In genomic region chr11:125494033-125494364, GRCh38 we compare ENCODE assay signal across 9 cellular contexts. TPM values are rescaled to one million over a fixed set of nuclear protein-coding genes. Genes with fewer than 3 reads are reported as not detected.
DNase-seq lines count a peak whose midpoint lies in the region; ATAC-seq, FAIRE-seq and TF ChIP-seq lines count a peak whose summit lies in the region.
"Had no signal": no experiment of that assay in that cellular context is flagged by ENCODE, and none has a peak within 500 bp of the region (broad histone marks: within the 10 kb centered on the region; RNA-seq: fewer than 3 reads in every experiment).

No MANE protein-coding gene starts in this region.

- peak overlapping the region; percentile 98 for H3K4me2 ChIP-seq in keratinocyte (ENCODE audit: control insufficient read depth, extremely low read depth, insufficient read depth, low read depth, low read length)
- H3K4me2 ChIP-seq in OCI-LY7 (ENCODE audit: low read length): no peak overlapping the region

- H3K9me1 ChIP-seq in keratinocyte (ENCODE audit: control insufficient read depth, extremely low read depth, insufficient read depth, low read length): no peaks in the 10 kb centered on the region

- no peaks in the 10 kb centered on the region for H4K20me1 ChIP-seq in keratinocyte (ENCODE audit: control insufficient read depth, extremely low read depth, insufficient read depth, low read length)
- no peaks in the 10 kb centered on the region for H4K20me1 ChIP-seq in OCI-LY7 (ENCODE audit: insufficient read depth, low read length)

- peaks cover 15% of the 10 kb centered on the region for H3K4me1 ChIP-seq in keratinocyte (ENCODE audit: control insufficient read depth, extremely low read depth, insufficient read depth, low read length)
- H3K4me1 ChIP-seq in OCI-LY7 (ENCODE audit: insufficient read depth, low read length, poor library complexity, severe bottlenecking): no peaks in the 10 kb centered on the region

- BruUV-seq in OCI-LY7 (replicated peaks; lab: Mats Ljungman, UMichigan): no TSS peak

- H3K36me3 ChIP-seq in keratinocyte (ENCODE audit: control insufficient read depth in 2 of 2, extremely low read depth in 1 of 2, insufficient read depth in 2 of 2, low read length in 2 of 2) (peaks cover 3 to 9% of the 10 kb centered on the region in 2 experiments), OCI-LY7 (ENCODE audit: insufficient read depth, low read length) (no peaks in the 10 kb centered on the region)

- peaks cover 62% of the 10 kb centered on the region for H3K79me2 ChIP-seq in keratinocyte (ENCODE audit: control insufficient read depth, insufficient read depth, low read length)
- H3K79me2 ChIP-seq in OCI-LY7 (ENCODE audit: insufficient read depth, low read depth, low read length): no peaks in the 10 kb centered on the region

- no peaks in the 10 kb centered on the region for H3K9me3 ChIP-seq in keratinocyte (ENCODE audit: control insufficient read depth, low read depth, low read length)
- no peaks in the 10 kb centered on the region for H3K9me3 ChIP-seq in OCI-LY7 (ENCODE audit: low read length)

- peaks cover 19% of the 10 kb centered on the region for H3K4me1 Mint-ChIP-seq in activated naive CD4-positive, alpha-beta T cell treated with anti-CD3 and anti-CD28 coated beads for 36 hours (ENCODE audit: low read depth)
- H3K4me1 Mint-ChIP-seq in central memory CD8-positive, alpha-beta T cell: peaks cover 27% of the 10 kb centered on the region

- no peaks in the 10 kb centered on the region for H3K9me2 ChIP-seq in OCI-LY7 (ENCODE audit: insufficient read depth, low read length)

- ATAC-seq in central memory CD8-positive, alpha-beta T cell (replicated peaks; ENCODE audit: extremely low read depth, poor library complexity, severe bottlenecking): no peak

- POLR2A ChIA-PET in OCI-LY7 (lab: Charles Lee): no interaction called here

- no peaks in the 10 kb centered on the region for H3K9me3 Mint-ChIP-seq in activated naive CD4-positive, alpha-beta T cell treated with anti-CD3 and anti-CD28 coated beads for 36 hours
- no peaks in the 10 kb centered on the region for H3K9me3 Mint-ChIP-seq in central memory CD8-positive, alpha-beta T cell

- H2AFZ ChIP-seq in keratinocyte (ENCODE audit: control insufficient read depth, low read length) (no peak overlapping the region), OCI-LY7 (ENCODE audit: low read length) (no peak overlapping the region)

- no peak for TF ChIP-seq CTCF in keratinocyte (optimal IDR thresholded peaks at IDR 0.05 in 1 of 3, IDR thresholded peaks at IDR 0.05 in 1 of 3, conservative IDR thresholded peaks at IDR 0.05 in 1 of 3; ENCODE audit: extremely low read depth in 1 of 3, insufficient read depth in 2 of 3, low read length in 3 of 3)
- no peak for TF ChIP-seq CTCF in OCI-LY7 (conservative IDR thresholded peaks at IDR 0.05; ENCODE audit: low read length)

- FAIRE-seq in keratinocyte (lab: Jason Lieb, UNC) (peak; percentile 65), GM19239 (lab: Jason Lieb, UNC) (no peak)

- H3K27ac ChIP-seq in keratinocyte (ENCODE audit: control insufficient read depth, insufficient read depth, low read length) (no peak overlapping the region), temporal lobe (ENCODE audit: low read depth, low read length) (peak overlapping the region; percentile 96), OCI-LY7 (ENCODE audit: low read depth, low read length, poor library complexity, severe bottlenecking) (no peak overlapping the region)

- H3K36me3 Mint-ChIP-seq in activated naive CD4-positive, alpha-beta T cell treated with anti-CD3 and anti-CD28 coated beads for 36 hours (ENCODE audit: low read depth): no peaks in the 10 kb centered on the region
- peaks cover 1% of the 10 kb centered on the region for H3K36me3 Mint-ChIP-seq in central memory CD8-positive, alpha-beta T cell (ENCODE audit: insufficient read depth)

- no peak for DNase-seq in activated naive CD4-positive, alpha-beta T cell treated with anti-CD3 and anti-CD28 coated beads for 36 hours
- no peak for DNase-seq in activated naive CD4-positive, alpha-beta T cell (lab: John Stamatoyannopoulos, UW)
- no peak for DNase-seq in central memory CD8-positive, alpha-beta T cell (ENCODE audit: low spot score in 2 of 2)
- DNase-seq in keratinocyte (ENCODE audit: low read depth, low spot score) (no peak), NOMO-1 (lab: John Stamatoyannopoulos, UW; ENCODE audit: unreplicated experiment in 2 of 2) (no peak), GM19239 (ENCODE audit: insufficient read length, low spot score) (no peak), OCI-LY7 (ENCODE audit: low spot score) (no peak)
- DNase-seq: NK-92 treated with Interleukin-12 subunit alpha and Interleukin-12 subunit beta, amount 100 ng/mL, for 24 hours had no signal

- dilution Hi-C loops in keratinocyte (cut with MboI; ENCODE audit: extremely low pct_ligation_motif_present, low sequenced_read_pairs): no loop called here

- H3K27ac Mint-ChIP-seq in activated naive CD4-positive, alpha-beta T cell treated with anti-CD3 and anti-CD28 coated beads for 36 hours: no peak overlapping the region
- H3K27ac Mint-ChIP-seq in central memory CD8-positive, alpha-beta T cell (ENCODE audit: low read depth): no peak overlapping the region

- intact Hi-C loops in activated naive CD4-positive, alpha-beta T cell treated with anti-CD3 and anti-CD28 coated beads for 36 hours (cut with micrococcal nuclease): no loop called here
- intact Hi-C loops in OCI-LY7 (cut with micrococcal nuclease; ENCODE audit: unreplicated experiment): no loop called here

- peak overlapping the region in 2 of 3 experiments; percentile 96 to 97 for H3K4me3 ChIP-seq in keratinocyte (ENCODE audit: control insufficient read depth in 2 of 3, extremely low read depth in 1 of 3, insufficient read depth in 2 of 3, low read depth in 1 of 3, low read length in 3 of 3)
- H3K4me3 ChIP-seq in OCI-LY7 (ENCODE audit: low read depth, low read length, poor library complexity, severe bottlenecking): no peak overlapping the region

- H3K9ac ChIP-seq in keratinocyte (ENCODE audit: control insufficient read depth, extremely low read depth, insufficient read depth, low read length): no peak overlapping the region

- peaks cover 44% of the 10 kb centered on the region for H3K27me3 Mint-ChIP-seq in activated naive CD4-positive, alpha-beta T cell treated with anti-CD3 and anti-CD28 coated beads for 36 hours (ENCODE audit: low read depth)
- peaks cover 61% of the 10 kb centered on the region for H3K27me3 Mint-ChIP-seq in central memory CD8-positive, alpha-beta T cell

- H3K4me3 Mint-ChIP-seq in activated naive CD4-positive, alpha-beta T cell treated with anti-CD3 and anti-CD28 coated beads for 36 hours: peak overlapping the region; percentile 6
- peak overlapping the region; percentile 86 for H3K4me3 Mint-ChIP-seq in central memory CD8-positive, alpha-beta T cell

- CTCF ChIA-PET in activated naive CD4-positive, alpha-beta T cell treated with anti-CD3 and anti-CD28 coated beads for 36 hours (lab: Charles Lee): no interaction called here
- CTCF ChIA-PET in OCI-LY7 (lab: Charles Lee; ENCODE audit: unreplicated experiment): no interaction called here

- H3K27me3 ChIP-seq in keratinocyte (ENCODE audit: control insufficient read depth, extremely low read depth, insufficient read depth, low read length): no peaks in the 10 kb centered on the region

RNA-seq across cellular contexts. Expression of gene FEZ1, which starts 2.1 kb away (rescaled TPM):
- total RNA-seq in activated naive CD4-positive, alpha-beta T cell treated with anti-CD3 and anti-CD28 coated beads for 36 hours: 1 to 10 TPM; 6.1 to 6.3 TPM
- polyA plus RNA-seq in keratinocyte: 112 to 300 TPM (median 182 TPM) in 3 replicates
- polyA plus RNA-seq in keratinocyte (2011; ENCODE audit: low read depth): 54.1 TPM
- polyA plus RNA-seq in keratinocyte (2011; cell fraction: cytosol; rRNA removed): 245 and 248 TPM in 2 replicates
- polyA plus RNA-seq in keratinocyte (2011; cell fraction: nucleus; rRNA removed): 135 and 137 TPM in 2 replicates
- 55.1 and 228 TPM in 2 replicates for polyA plus RNA-seq in keratinocyte (2012; ENCODE audit: low replicate concordance)
- polyA minus RNA-seq in keratinocyte: 68.8 to 119 TPM (median 113 TPM) in 3 replicates
- 88.8 TPM for polyA minus RNA-seq in keratinocyte (2011; cell fraction: cytosol; rRNA and poly(A)+ RNA removed)
- polyA minus RNA-seq in keratinocyte (2011; cell fraction: nucleus; rRNA and poly(A)+ RNA removed): 18.7 and 42.8 TPM in 2 replicates
- total RNA-seq in temporal lobe (226 TPM), OCI-LY7 (2022) (0.36 and 0.55 TPM in 2 replicates)
- 0.22 TPM in 1 of 2 replicates, not detected in the other for total RNA-seq in OCI-LY7 (2014; rRNA removed; shearing (Covaris generic))

Comparison
In these comparisons a context has a peak if more than half of its experiments do, and no peak if none do; other contexts are left out.
1. RNA of gene FEZ1, which starts 2.1 kb away (total RNA-seq): 226 TPM in temporal lobe (single experiment); 6.1 to 6.3 TPM in activated naive CD4-positive, alpha-beta T cell treated with anti-CD3 and anti-CD28 coated beads for 36 hours and 0.22 to 0.55 TPM in OCI-LY7; every median in the first group is over 10 times any median in the second.